In the genomic region with DNA sequence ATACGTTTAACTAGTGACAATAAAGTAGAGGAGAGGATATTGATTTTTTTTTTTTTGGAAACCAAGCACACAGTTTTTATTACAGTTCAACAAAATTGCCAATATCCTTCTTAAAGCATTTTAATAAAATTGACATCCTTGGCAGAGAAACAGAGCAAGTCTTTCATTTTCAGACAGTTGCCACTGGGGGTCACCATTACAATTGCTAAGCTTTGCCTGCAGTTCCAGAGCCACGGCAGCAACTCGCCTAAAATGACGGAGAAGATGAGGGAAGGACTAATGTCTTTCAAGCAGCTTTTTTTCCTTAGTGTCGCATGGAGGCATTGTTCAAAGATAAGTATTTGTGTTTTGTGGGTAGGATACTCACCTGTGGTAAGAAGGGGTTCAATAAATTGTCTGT, we compare ENCODE assay signal across 9 cellular contexts.
DNase-seq lines count a peak whose midpoint lies in the region; ATAC-seq and TF ChIP-seq lines count a peak whose summit lies in the region.
"Had no signal": no experiment of that assay in that cellular context is flagged by ENCODE, and none has a peak within 500 bp of the region (broad histone marks: within the 10 kb centered on the region; RNA-seq: fewer than 3 reads in every experiment).

No MANE protein-coding gene starts in this region.

- H3K4me3 ChIP-seq in OCI-LY1 (ENCODE audit: low read depth, low read length, poor library complexity, severe bottlenecking) (no peak overlapping the region), fibroblast of the aortic adventitia (ENCODE audit: low read depth, low read length) (no peak overlapping the region), smooth muscle cell (no peak overlapping the region)

- H3K9me3 ChIP-seq in OCI-LY1 (ENCODE audit: low read length) (no peaks in the 10 kb centered on the region), smooth muscle cell (replicated peaks; ENCODE audit: low read depth) (no peaks in the 10 kb centered on the region)

- no peak overlapping the region for H3K9ac ChIP-seq in OCI-LY1 (ENCODE audit: low read length)
- H3K9ac ChIP-seq in smooth muscle cell (ENCODE audit: low read depth), result no peak overlapping the region

- H3K36me3 ChIP-seq in OCI-LY1 (ENCODE audit: insufficient read depth, low read length) (no peaks in the 10 kb centered on the region), smooth muscle cell (ENCODE audit: low read depth) (no peaks in the 10 kb centered on the region)

- H3K9me2 ChIP-seq in OCI-LY1 (ENCODE audit: low read depth, low read length), result no peaks in the 10 kb centered on the region

- H3F3A ChIP-seq in OCI-LY1 (ENCODE audit: insufficient read depth, low read length), result no peaks in the 10 kb centered on the region
- H3F3A ChIP-seq in smooth muscle cell (ENCODE audit: low read depth), result no peaks in the 10 kb centered on the region

- 29% methylated on average over 5 of the region's 5 CpGs for WGBS in smooth muscle cell (ENCODE audit: low lambda C conversion rate)

- no peak overlapping the region for H3K27ac Mint-ChIP-seq in activated T-cell treated with anti-CD3 and anti-CD28 coated beads, Interleukin-2, amount 50 U/mL, for 24 hours

- DNase-seq in ACHN (peak; percentile 33), H4 (ENCODE audit: low spot score) (peak; percentile 57), fibroblast of the aortic adventitia (ENCODE audit: low read depth) (peak; percentile 63), smooth muscle cell (lab: John Stamatoyannopoulos, UW; ENCODE audit: unreplicated experiment) (no peak), GM19240 (ENCODE audit: insufficient read length, low spot score) (no peak)
- no peak for DNase-seq in activated T-cell treated with anti-CD3 and anti-CD28 coated beads, Interleukin-2, amount 50 U/mL, for 24 hours

- no peak for ATAC-seq in HG03469 (IDR thresholded peaks at IDR 0.05; ENCODE audit: unreplicated experiment)
- ATAC-seq: activated T-cell treated with anti-CD3 and anti-CD28 coated beads, Interleukin-2, amount 50 U/mL, for 72 hours had no signal

- H3K4me1 Mint-ChIP-seq in activated T-cell treated with anti-CD3 and anti-CD28 coated beads, Interleukin-2, amount 50 U/mL, for 24 hours (ENCODE audit: low read depth), result no peaks in the 10 kb centered on the region

- in situ Hi-C loops in ACHN (cut with HindIII; ENCODE audit: low pct_ligation_motif_present, low pct_unique_long_range_greater_than_20kb, low sequenced_read_pairs), result no loop called here

- TF ChIP-seq CTCF in OCI-LY1 (IDR thresholded peaks at IDR 0.05; ENCODE audit: low read length) (peak; percentile 38), fibroblast of the aortic adventitia (IDR thresholded peaks at IDR 0.05; ENCODE audit: insufficient read depth, low read length) (peak; percentile 32), smooth muscle cell (IDR thresholded peaks at IDR 0.05; ENCODE audit: borderline replicate concordance, insufficient read depth, poor library complexity, severe bottlenecking) (peak; percentile 38)

- no peak overlapping the region for H3K4me3 Mint-ChIP-seq in activated T-cell treated with anti-CD3 and anti-CD28 coated beads, Interleukin-2, amount 50 U/mL, for 24 hours
- H3K4me3 Mint-ChIP-seq: activated T-cell treated with anti-CD3 and anti-CD28 coated beads, Interleukin-2, amount 50 U/mL, for 72 hours had no signal

- H4K20me1 ChIP-seq in OCI-LY1 (ENCODE audit: insufficient read depth, low read length), result no peaks in the 10 kb centered on the region
- H4K20me1 ChIP-seq in smooth muscle cell (ENCODE audit: low read depth), result no peaks in the 10 kb centered on the region

- no peak overlapping the region for H3K4me2 ChIP-seq in OCI-LY1 (ENCODE audit: low read length)
- H3K4me2 ChIP-seq in smooth muscle cell, result no peak overlapping the region

- H2AFZ ChIP-seq in OCI-LY1 (ENCODE audit: low read length) (no peak overlapping the region), smooth muscle cell (ENCODE audit: low read depth) (no peak overlapping the region)

- H3K27me3 Mint-ChIP-seq in activated T-cell treated with anti-CD3 and anti-CD28 coated beads, Interleukin-2, amount 50 U/mL, for 24 hours, result peaks cover 28% of the 10 kb centered on the region

- H3K9me3 Mint-ChIP-seq in activated T-cell treated with anti-CD3 and anti-CD28 coated beads, Interleukin-2, amount 50 U/mL, for 24 hours, result no peaks in the 10 kb centered on the region
- H3K9me3 Mint-ChIP-seq: activated T-cell treated with anti-CD3 and anti-CD28 coated beads, Interleukin-2, amount 50 U/mL, for 72 hours had no signal

- H3K27ac ChIP-seq in OCI-LY1 (ENCODE audit: low read depth, low read length, poor library complexity, severe bottlenecking), result no peak overlapping the region
- no peak overlapping the region for H3K27ac ChIP-seq in smooth muscle cell (ENCODE audit: low read depth)

- H3K4me1 ChIP-seq in OCI-LY1 (ENCODE audit: insufficient read depth, low read length, severe bottlenecking) (no peaks in the 10 kb centered on the region), smooth muscle cell (ENCODE audit: low read depth) (no peaks in the 10 kb centered on the region)

- no peaks in the 10 kb centered on the region for H3K79me2 ChIP-seq in OCI-LY1 (ENCODE audit: insufficient read depth, low read length)
- H3K79me2 ChIP-seq in smooth muscle cell (ENCODE audit: low read depth), result no peaks in the 10 kb centered on the region

- H3K27me3 ChIP-seq in OCI-LY1 (ENCODE audit: insufficient read depth, low read length), result no peaks in the 10 kb centered on the region
- no peaks in the 10 kb centered on the region for H3K27me3 ChIP-seq in smooth muscle cell (ENCODE audit: low read depth)

- H3K36me3 Mint-ChIP-seq in activated T-cell treated with anti-CD3 and anti-CD28 coated beads, Interleukin-2, amount 50 U/mL, for 24 hours (ENCODE audit: low read depth), result no peaks in the 10 kb centered on the region

Comparison
In these comparisons a context has a peak if more than half of its experiments do, and no peak if none do; other contexts are left out.
1. DNase-seq: peak in ACHN (single experiment), H4 (single experiment) and fibroblast of the aortic adventitia (single experiment); none in smooth muscle cell (single experiment), activated T-cell treated with anti-CD3 and anti-CD28 coated beads, Interleukin-2, amount 50 U/mL, for 24 hours (single experiment) and GM19240 (single experiment).
2. Peak in every context shown above with its lines, with median percentiles within 50 percentile points of each other: CTCF ChIP-seq.